In the genomic region with DNA sequence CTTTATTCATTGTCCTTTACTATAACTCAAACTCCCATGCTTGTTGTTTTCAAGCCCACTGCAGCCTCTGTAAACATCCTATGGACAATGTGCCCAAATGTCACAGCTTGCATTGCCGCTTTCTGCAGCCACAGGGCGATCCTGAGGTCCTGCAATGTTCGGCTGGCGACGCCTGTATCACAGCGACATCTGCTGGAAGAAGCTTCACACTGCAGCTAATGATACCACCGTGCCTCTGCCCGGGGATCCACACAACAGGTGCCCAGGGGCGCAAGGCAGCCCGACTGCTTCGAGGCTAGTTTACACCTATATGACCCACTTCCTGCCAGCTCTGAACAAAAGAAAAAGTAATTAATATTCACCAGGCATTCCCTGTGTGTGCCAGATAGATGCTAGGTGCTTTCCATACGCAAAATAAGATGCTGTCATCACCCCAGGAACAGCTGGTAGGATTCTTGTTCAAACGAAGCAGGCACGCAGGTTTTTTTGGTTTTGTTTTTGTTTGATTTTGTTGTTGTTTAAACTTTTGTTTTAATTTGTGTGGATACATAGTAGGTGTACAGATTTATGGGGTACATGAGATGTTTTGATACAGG, we compare ENCODE assay signal across 8 cellular contexts.
DNase-seq lines count a peak whose midpoint lies in the region; ATAC-seq and TF ChIP-seq lines count a peak whose summit lies in the region.

No MANE protein-coding gene starts in this region.

- H3K4me3 Mint-ChIP-seq in CD14-positive monocyte: no peak overlapping the region
- H3K4me3 Mint-ChIP-seq in activated CD4-positive, alpha-beta T cell treated with anti-CD3 and anti-CD28 coated beads for 36 hours: no peak overlapping the region

- ATAC-seq in GM19025 (IDR thresholded peaks at IDR 0.05; ENCODE audit: low read depth, unreplicated experiment) (peak; percentile 99), HG03135 (IDR thresholded peaks at IDR 0.05; ENCODE audit: unreplicated experiment) (peak; percentile 97), lower lobe of right lung (peak; percentile 87 to 90)
- ATAC-seq in activated CD4-positive, alpha-beta T cell treated with anti-CD3 and anti-CD28 coated beads for 36 hours: peak; percentile 84

- peak; percentile 48 for DNase-seq in CD14-positive monocyte (ENCODE audit: low spot score)
- DNase-seq in NCI-H345 treated with DMSO at 0.1 percent for 48 hours (lab: John Stamatoyannopoulos, UW; ENCODE audit: unreplicated experiment): peak; percentile 53
- peak; percentile 79 for DNase-seq in activated CD4-positive, alpha-beta T cell treated with anti-CD3 and anti-CD28 coated beads for 36 hours
- DNase-seq in dedifferentiated amniotic fluid mesenchymal stem cell (ENCODE audit: extremely low spot score): peak; percentile 76
- DNase-seq in lower lobe of right lung: peak; percentile 63
- peak; percentile 29 for DNase-seq in stimulated activated CD8-positive, alpha-beta memory T cell treated with anti-CD3 and anti-CD28 coated beads, Interleukin-15, amount 100 ng/mL, for 1 hour (ENCODE audit: low read depth)

- POLR2A ChIA-PET in activated CD4-positive, alpha-beta T cell treated with anti-CD3 and anti-CD28 coated beads for 36 hours (lab: Charles Lee): no interaction called here

- H3K27ac ChIP-seq in lower lobe of right lung: no peak overlapping the region

- H3K4me1 Mint-ChIP-seq in CD14-positive monocyte: no peaks in the 10 kb centered on the region
- H3K4me1 Mint-ChIP-seq in activated CD4-positive, alpha-beta T cell treated with anti-CD3 and anti-CD28 coated beads for 36 hours: no peaks in the 10 kb centered on the region

- no peaks in the 10 kb centered on the region for H3K36me3 ChIP-seq in lower lobe of right lung

- peaks cover 5% of the 10 kb centered on the region for H3K4me1 ChIP-seq in lower lobe of right lung

- CTCF ChIA-PET in activated CD4-positive, alpha-beta T cell treated with anti-CD3 and anti-CD28 coated beads for 36 hours (lab: Charles Lee): interaction anchor here (0.6 to 2.0 kb wide), 19 partner anchors 9 to 481 kb away, joined by 3 to 13 read pairs (median 3); no protein-coding TSS in a partner anchor

- TF ChIP-seq CTCF in CD14-positive monocyte (IDR thresholded peaks at IDR 0.05) (peak; percentile 93), lower lobe of right lung (IDR thresholded peaks at IDR 0.05) (peak; percentile 94)

- H3K27me3 Mint-ChIP-seq in CD14-positive monocyte (ENCODE audit: low read depth in 3 of 3): no peaks in the 10 kb centered on the region
- H3K27me3 Mint-ChIP-seq in activated CD4-positive, alpha-beta T cell treated with anti-CD3 and anti-CD28 coated beads for 36 hours: no peaks in the 10 kb centered on the region

- H3K9me3 ChIP-seq in lower lobe of right lung: no peaks in the 10 kb centered on the region

- no peak overlapping the region for H3K4me3 ChIP-seq in lower lobe of right lung

- no peak overlapping the region for H3K27ac Mint-ChIP-seq in CD14-positive monocyte
- H3K27ac Mint-ChIP-seq in activated CD4-positive, alpha-beta T cell treated with anti-CD3 and anti-CD28 coated beads for 36 hours: no peak overlapping the region

- no peaks in the 10 kb centered on the region for H3K36me3 Mint-ChIP-seq in CD14-positive monocyte
- H3K36me3 Mint-ChIP-seq in activated CD4-positive, alpha-beta T cell treated with anti-CD3 and anti-CD28 coated beads for 36 hours (ENCODE audit: low read depth): no peaks in the 10 kb centered on the region

- no peaks in the 10 kb centered on the region for H3K9me3 Mint-ChIP-seq in CD14-positive monocyte
- no peaks in the 10 kb centered on the region for H3K9me3 Mint-ChIP-seq in activated CD4-positive, alpha-beta T cell treated with anti-CD3 and anti-CD28 coated beads for 36 hours (ENCODE audit: low read depth)

- H3K27me3 ChIP-seq in lower lobe of right lung (ENCODE audit: low read depth): no peaks in the 10 kb centered on the region

- intact Hi-C loops in CD14-positive monocyte (cut with micrococcal nuclease) (no loop called here), lower lobe of right lung (cut with DNase I) (no loop called here)
- intact Hi-C loops in activated CD4-positive, alpha-beta T cell treated with anti-CD3 and anti-CD28 coated beads for 36 hours (cut with DNase I, micrococcal nuclease): loop anchor here in 1 of 2 experiments (2.0 to 5.0 kb wide), 3 partner anchors 1059 to 1949 kb away; no protein-coding TSS in a partner anchor

Comparison
In these comparisons a context has a peak if more than half of its experiments do, and no peak if none do; other contexts are left out.
1. DNase-seq: peak in every context shown above with its lines; median percentile 79 in activated CD4-positive, alpha-beta T cell treated with anti-CD3 and anti-CD28 coated beads for 36 hours; 76 in dedifferentiated amniotic fluid mesenchymal stem cell; 63 in lower lobe of right lung; 53 in NCI-H345 treated with DMSO at 0.1 percent for 48 hours; 48 in CD14-positive monocyte; 29 in stimulated activated CD8-positive, alpha-beta memory T cell treated with anti-CD3 and anti-CD28 coated beads, Interleukin-15, amount 100 ng/mL, for 1 hour.